In genomic region chr16:74466872-74467271, GRCh38 we compare ENCODE assay signal across 1 cellular context.
TF ChIP-seq lines count a peak whose summit lies in the region.

No MANE protein-coding gene starts in this region.

TF ChIP-seq in HepG2, 621 proteins besides CTCF, POLR2A, EP300 and RAD21:
- TF ChIP-seq KAT7 (CRISPR knock-in tag; IDR thresholded peaks at IDR 0.05; ENCODE audit: borderline replicate concordance) (no peak), HOXA9 (CRISPR knock-in tag; IDR thresholded peaks at IDR 0.05; ENCODE audit: borderline replicate concordance) (no peak), JUND (CRISPR knock-in tag; IDR thresholded peaks at IDR 0.05) (no peak), PREB (CRISPR knock-in tag; IDR thresholded peaks at IDR 0.05) (no peak), ZBTB26 (CRISPR knock-in tag; IDR thresholded peaks at IDR 0.05; ENCODE audit: borderline replicate concordance) (no peak), MED1 (CRISPR knock-in tag; IDR thresholded peaks at IDR 0.05) (no peak), BORCS8-MEF2B (CRISPR knock-in tag; IDR thresholded peaks at IDR 0.05) (no peak), RARG (CRISPR knock-in tag; IDR thresholded peaks at IDR 0.05; ENCODE audit: low read depth) (no peak), IRX3 (CRISPR knock-in tag; IDR thresholded peaks at IDR 0.05; ENCODE audit: borderline replicate concordance, low read depth) (no peak), ZNF768 (CRISPR knock-in tag; IDR thresholded peaks at IDR 0.05) (no peak), ZBTB21 (CRISPR knock-in tag; IDR thresholded peaks at IDR 0.05) (no peak), GATA4 (IDR thresholded peaks at IDR 0.05; ENCODE audit: borderline replicate concordance, low read depth) (no peak), HDAC2 (CRISPR knock-in tag; IDR thresholded peaks at IDR 0.05) (no peak), SATB2 (CRISPR knock-in tag; IDR thresholded peaks at IDR 0.05) (no peak), PLRG1 (conservative IDR thresholded peaks at IDR 0.05) (no peak), ZHX2 (IDR thresholded peaks at IDR 0.05; ENCODE audit: low read depth) (no peak), ZHX2 (CRISPR knock-in tag; IDR thresholded peaks at IDR 0.05; ENCODE audit: borderline replicate concordance) (no peak), HCFC1 (IDR thresholded peaks at IDR 0.05; ENCODE audit: low read depth, low read length) (no peak)
